Comparison of ENCODE assay signal across 8 cellular contexts in the genomic region with DNA sequence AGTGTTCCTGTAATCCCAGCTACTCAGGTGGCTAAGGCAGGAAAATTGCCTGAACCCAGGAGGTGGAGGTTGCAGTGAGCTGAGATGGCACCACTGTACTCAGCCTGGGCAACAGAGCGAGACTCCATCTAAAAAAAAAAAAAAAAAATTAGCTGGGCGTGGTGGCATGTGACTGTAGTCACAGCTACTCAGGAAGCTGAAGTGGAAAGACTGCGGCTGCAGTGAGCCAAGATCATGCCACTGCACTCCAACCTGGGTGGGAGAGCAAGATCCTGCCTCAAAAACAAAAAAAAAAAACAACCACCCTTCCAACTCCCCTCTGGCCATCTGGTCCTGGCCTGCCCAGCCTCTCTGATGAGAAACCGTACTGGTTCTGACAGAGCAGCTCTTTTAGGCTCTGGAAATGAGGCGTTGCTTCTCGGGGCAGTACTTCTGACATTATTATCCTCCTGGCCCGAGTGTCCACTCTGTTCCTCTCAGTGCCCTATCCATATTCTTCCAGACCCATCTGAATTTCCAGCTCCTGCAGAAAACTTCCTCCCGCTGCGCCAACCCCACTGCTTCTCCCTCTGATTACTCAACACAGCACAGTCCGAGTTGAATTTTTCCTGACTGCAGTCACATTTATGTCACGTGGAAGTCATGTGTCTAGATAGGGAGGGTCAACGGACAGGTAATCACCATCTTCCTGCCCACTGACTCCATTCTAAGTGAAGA. TPM values are rescaled to one million over a fixed set of nuclear protein-coding genes. Genes with fewer than 3 reads are reported as not detected.
A peak's percentile ranks its signal among the peaks of the same experiment; 100 is the strongest.
DNase-seq lines count a peak whose midpoint lies in the region; ATAC-seq and TF ChIP-seq lines count a peak whose summit lies in the region.

No MANE protein-coding gene starts in this region.

- H3K4me1 ChIP-seq in thoracic aorta (ENCODE audit: control insufficient read depth in 1 of 2, low read depth in 2 of 2), result no peaks in the 10 kb centered on the region
- no peaks in the 10 kb centered on the region for H3K4me1 ChIP-seq in ascending aorta

- peaks cover 24% of the 10 kb centered on the region for H3K36me3 Mint-ChIP-seq in activated CD4-positive, alpha-beta T cell treated with anti-CD3 and anti-CD28 coated beads, Interleukin-2, amount 10 ng/mL, durations not matched to agents 7 days and 5 days (ENCODE audit: low read depth)
- H3K36me3 Mint-ChIP-seq in central memory CD8-positive, alpha-beta T cell (ENCODE audit: insufficient read depth), result peaks cover 41% of the 10 kb centered on the region

- DNase-seq in activated CD4-positive, alpha-beta T cell treated with anti-CD3 and anti-CD28 coated beads, Interleukin-2, amount 10 ng/mL, durations not matched to agents 7 days and 5 days, result no peak
- DNase-seq in activated CD4-positive, alpha-beta T cell treated with anti-CD3 and anti-CD28 coated beads for 1 hour, result no peak
- DNase-seq in central memory CD8-positive, alpha-beta T cell (ENCODE audit: low spot score in 2 of 2), result no peak
- DNase-seq in kidney epithelial cell (ENCODE audit: low read depth), result peak; percentile 54
- no peak for DNase-seq in thoracic aorta (ENCODE audit: low spot score)
- no peak for DNase-seq in ascending aorta (ENCODE audit: low spot score in 2 of 2)

- H3K27ac Mint-ChIP-seq in activated CD4-positive, alpha-beta T cell treated with anti-CD3 and anti-CD28 coated beads, Interleukin-2, amount 10 ng/mL, durations not matched to agents 7 days and 5 days, result peak overlapping the region; percentile 52
- H3K27ac Mint-ChIP-seq in central memory CD8-positive, alpha-beta T cell (ENCODE audit: low read depth), result peak overlapping the region; percentile 32

- intact Hi-C loops in ascending aorta (cut with DNase I), result no loop called here

- H3K9me3 Mint-ChIP-seq in activated CD4-positive, alpha-beta T cell treated with anti-CD3 and anti-CD28 coated beads, Interleukin-2, amount 10 ng/mL, durations not matched to agents 7 days and 5 days, result no peaks in the 10 kb centered on the region
- H3K9me3 Mint-ChIP-seq in central memory CD8-positive, alpha-beta T cell, result no peaks in the 10 kb centered on the region

- H3K9me3 ChIP-seq in thoracic aorta (no peaks in the 10 kb centered on the region), ascending aorta (no peaks in the 10 kb centered on the region)

- H3K4me1 Mint-ChIP-seq in activated CD4-positive, alpha-beta T cell treated with anti-CD3 and anti-CD28 coated beads, Interleukin-2, amount 10 ng/mL, durations not matched to agents 7 days and 5 days, result peaks cover 41% of the 10 kb centered on the region
- peaks cover 29% of the 10 kb centered on the region for H3K4me1 Mint-ChIP-seq in central memory CD8-positive, alpha-beta T cell

- H3K27ac ChIP-seq in thoracic aorta (peak overlapping the region in 1 of 2 donors; percentile 36), ascending aorta (peak overlapping the region in 1 of 2 donors; percentile 36)

- no peaks in the 10 kb centered on the region for H3K27me3 Mint-ChIP-seq in activated CD4-positive, alpha-beta T cell treated with anti-CD3 and anti-CD28 coated beads, Interleukin-2, amount 10 ng/mL, durations not matched to agents 7 days and 5 days
- H3K27me3 Mint-ChIP-seq in central memory CD8-positive, alpha-beta T cell, result no peaks in the 10 kb centered on the region

- H3K27me3 ChIP-seq in kidney epithelial cell (ENCODE audit: control insufficient read depth, insufficient read depth, low read length) (no peaks in the 10 kb centered on the region), thoracic aorta (replicated peaks; ENCODE audit: insufficient read depth) (no peaks in the 10 kb centered on the region), ascending aorta (no peaks in the 10 kb centered on the region)

- peaks cover 3% of the 10 kb centered on the region for H3K36me3 ChIP-seq in kidney epithelial cell (ENCODE audit: control insufficient read depth, insufficient read depth, low read length)
- H3K36me3 ChIP-seq in thoracic aorta, result peaks cover 30% of the 10 kb centered on the region
- H3K36me3 ChIP-seq in ascending aorta, result peaks cover 34 to 39% of the 10 kb centered on the region in 2 donors

- TF ChIP-seq CTCF in kidney epithelial cell (IDR thresholded peaks at IDR 0.05; ENCODE audit: insufficient read depth, low read length, poor library complexity, severe bottlenecking), result no peak
- no peak for TF ChIP-seq CTCF in thoracic aorta (IDR thresholded peaks at IDR 0.05)
- no peak for TF ChIP-seq CTCF in ascending aorta (IDR thresholded peaks at IDR 0.05)

- POLR2A ChIA-PET in activated CD4-positive, alpha-beta T cell treated with anti-CD3 and anti-CD28 coated beads, Interleukin-2, amount 10 ng/mL, durations not matched to agents 7 days and 5 days (lab: Charles Lee), result no interaction called here

- H3K4me3 ChIP-seq in kidney epithelial cell (ENCODE audit: low read depth, low read length) (no peak overlapping the region), thoracic aorta (peak overlapping the region; percentile 29), ascending aorta (no peak overlapping the region)

- H3K4me3 Mint-ChIP-seq in activated CD4-positive, alpha-beta T cell treated with anti-CD3 and anti-CD28 coated beads, Interleukin-2, amount 10 ng/mL, durations not matched to agents 7 days and 5 days, result no peak overlapping the region
- peak overlapping the region; percentile 6 for H3K4me3 Mint-ChIP-seq in central memory CD8-positive, alpha-beta T cell

- CTCF ChIA-PET in activated CD4-positive, alpha-beta T cell treated with anti-CD3 and anti-CD28 coated beads, Interleukin-2, amount 10 ng/mL, durations not matched to agents 7 days and 5 days (lab: Charles Lee), result interaction anchor here (0.6 to 2.7 kb wide), 5 partner anchors 10 to 62 kb away, joined by 3 to 7 read pairs (median 3); no protein-coding TSS in a partner anchor

- peak; percentile 65 for ATAC-seq in central memory CD8-positive, alpha-beta T cell (replicated peaks; ENCODE audit: extremely low read depth, poor library complexity, severe bottlenecking)
- ATAC-seq in thoracic aorta (ENCODE audit: insufficient number of reproducible peaks, low FRiP score, low read depth) (peak; percentile 56), GM18870 (IDR thresholded peaks at IDR 0.05; ENCODE audit: unreplicated experiment) (no peak), GM19023 (IDR thresholded peaks at IDR 0.05; ENCODE audit: unreplicated experiment) (no peak)

RNA-seq across cellular contexts. Expression of a gene that starts 13.3 kb away (rescaled TPM):
- total RNA-seq in activated CD4-positive, alpha-beta T cell treated with anti-CD3 and anti-CD28 coated beads, Interleukin-2, amount 10 ng/mL, durations not matched to agents 7 days and 5 days, result 100 to 1,000 TPM; 121 to 131 TPM
- total RNA-seq in kidney epithelial cell, result 41.6 and 43.6 TPM in 2 replicates
- total RNA-seq in thoracic aorta, result 10 to 100 TPM; 61.7 to 61.9 TPM
- total RNA-seq in ascending aorta, result 10.7 TPM

RNA-seq across cellular contexts. Expression of a gene that starts 44.0 kb away (rescaled TPM):
- total RNA-seq in activated CD4-positive, alpha-beta T cell treated with anti-CD3 and anti-CD28 coated beads, Interleukin-2, amount 10 ng/mL, durations not matched to agents 7 days and 5 days, result 10 to 100 TPM; 17.9 to 20.2 TPM
- 10.7 and 13.6 TPM in 2 replicates for total RNA-seq in kidney epithelial cell
- total RNA-seq in thoracic aorta, result 10 to 100 TPM; 27.8 to 37.6 TPM
- 25.9 TPM for total RNA-seq in ascending aorta

Comparison
In these comparisons a context has a peak if more than half of its experiments do, and no peak if none do; other contexts are left out.
1. ATAC-seq: peak in central memory CD8-positive, alpha-beta T cell (single experiment) and thoracic aorta (single experiment); none in GM18870 (single experiment) and GM19023 (single experiment).